ENCODE assay signal across 8 cellular contexts in the genomic region with DNA sequence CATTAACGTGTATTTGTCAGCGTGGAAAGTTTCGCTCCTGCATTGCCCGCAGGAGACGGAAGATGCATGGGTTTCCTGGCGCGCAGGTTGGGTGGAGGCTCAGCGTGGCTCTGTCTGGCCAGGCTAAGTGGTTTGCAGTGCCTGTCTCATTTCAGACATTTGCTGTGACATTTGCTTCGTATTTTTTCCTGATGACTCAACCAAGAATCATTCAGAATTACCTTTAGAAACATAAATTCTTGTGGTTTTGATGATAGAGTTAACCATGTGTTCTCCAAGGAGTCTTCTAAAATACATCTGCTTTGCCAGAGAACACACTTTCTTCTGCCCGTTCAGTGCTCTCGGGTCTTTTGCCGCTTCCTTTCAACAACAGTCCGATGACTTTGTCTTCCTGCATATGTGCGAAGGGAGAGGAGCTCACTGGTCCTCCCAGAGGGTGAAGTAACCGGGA.
A peak's percentile ranks its signal among the peaks of the same experiment; 100 is the strongest.
DNase-seq lines count a peak whose midpoint lies in the region; ATAC-seq, FAIRE-seq and TF ChIP-seq lines count a peak whose summit lies in the region.

No MANE protein-coding gene starts in this region.

- in situ Hi-C loops in HAP-1 (cut with MboI; ENCODE audit: low sequenced_read_pairs) (no loop called here), HepG2 (cut with HindIII; ENCODE audit: extremely low pct_ligation_motif_present, low pct_unique_long_range_greater_than_20kb) (no loop called here)

- no peak for TF ChIP-seq RAD21 in HepG2 (CRISPR knock-in tag; IDR thresholded peaks at IDR 0.05)

- no peaks in the 10 kb centered on the region for H3K27me3 ChIP-seq in effector memory CD4-positive, alpha-beta T cell (replicated peaks; ENCODE audit: control insufficient read depth, insufficient read depth, low read length, poor library complexity, severe bottlenecking)
- H3K27me3 ChIP-seq in HAP-1 (ENCODE audit: low read depth): no peaks in the 10 kb centered on the region
- no peaks in the 10 kb centered on the region for H3K27me3 ChIP-seq in HepG2 (ENCODE audit: control insufficient read depth in 1 of 2, insufficient read depth in 2 of 2, low read length in 2 of 2)

- no TSS peak for BruUV-seq in HepG2 (replicated peaks; lab: Mats Ljungman, UMichigan)

- peak overlapping the region; percentile 76 for H3K4me3 Mint-ChIP-seq in activated CD4-positive, alpha-beta T cell treated with anti-CD3 and anti-CD28 coated beads, Interleukin-2, amount 10 ng/mL, durations not matched to agents 24 days and 14 days

- peak overlapping the region; percentile 19 for H3K4me3 ChIP-seq in effector memory CD4-positive, alpha-beta T cell (ENCODE audit: insufficient read depth, low read depth, low read length, poor library complexity, severe bottlenecking)
- H3K4me3 ChIP-seq in HAP-1 (no peak overlapping the region), HepG2 (replicated peaks in 1 of 3; ENCODE audit: insufficient read depth in 1 of 3, low read depth in 2 of 3, low read length in 3 of 3) (no peak overlapping the region)

- H3K36me3 ChIP-seq in effector memory CD4-positive, alpha-beta T cell (ENCODE audit: control insufficient read depth, insufficient read depth, low read length): no peaks in the 10 kb centered on the region
- peaks cover 3% of the 10 kb centered on the region for H3K36me3 ChIP-seq in HAP-1 (replicated peaks)
- H3K36me3 ChIP-seq in HepG2 (replicated peaks in 1 of 2; ENCODE audit: control insufficient read depth in 1 of 2, insufficient read depth in 2 of 2, low read length in 2 of 2): peaks cover 11 to 54% of the 10 kb centered on the region in 2 experiments; a peak in 4 of 5 replicates

- POLR2A ChIA-PET in HepG2 (lab: Yijun Ruan, JAX): no interaction called here

- DNase-seq in KG1 (lab: John Stamatoyannopoulos, UW): peak; percentile 55
- DNase-seq in activated CD4-positive, alpha-beta T cell treated with anti-CD3 and anti-CD28 coated beads, Interleukin-2, amount 10 ng/mL, durations not matched to agents 24 days and 14 days: peak; percentile 91
- peak; percentile 36 to 66 (median 41) for DNase-seq in effector memory CD4-positive, alpha-beta T cell
- DNase-seq in stimulated activated CD4-positive, alpha-beta T cell treated with anti-CD3 and anti-CD28 coated beads, TNF-alpha, amount 100 ng/mL, for 4 hours (ENCODE audit: low read depth in 3 of 3): peak in 2 of 3 experiments; percentile 59 to 75
- DNase-seq in HAP-1 (ENCODE audit: low spot score in 2 of 2): no peak
- no peak for DNase-seq in epidermal melanocyte (ENCODE audit: insufficient read length, low spot score)
- no peak for DNase-seq in superior temporal gyrus (ENCODE audit: extremely low spot score)
- DNase-seq in HepG2 (ENCODE audit: low spot score): no peak

- H3K4me2 ChIP-seq in HepG2 (ENCODE audit: low read depth, low read length): no peak overlapping the region

- no peak for FAIRE-seq in HepG2 (lab: Jason Lieb, UNC)

- CTCF ChIA-PET in HepG2 (lab: Yijun Ruan, JAX; ENCODE audit: low intra/inter-chr PET ratio, low total read pairs): no interaction called here

- peak overlapping the region; percentile 99 for H3K27ac Mint-ChIP-seq in activated CD4-positive, alpha-beta T cell treated with anti-CD3 and anti-CD28 coated beads, Interleukin-2, amount 10 ng/mL, durations not matched to agents 24 days and 14 days

- H4K20me1 ChIP-seq in HepG2 (ENCODE audit: insufficient read depth, low read length): no peaks in the 10 kb centered on the region

- no peaks in the 10 kb centered on the region for H3K9me3 ChIP-seq in effector memory CD4-positive, alpha-beta T cell (ENCODE audit: control insufficient read depth, low read length)
- H3K9me3 ChIP-seq in HAP-1 (no peaks in the 10 kb centered on the region), HepG2 (ENCODE audit: low read length) (no peaks in the 10 kb centered on the region)

- H3K4me1 ChIP-seq in effector memory CD4-positive, alpha-beta T cell (ENCODE audit: control insufficient read depth, insufficient read depth, low read length, poor library complexity, severe bottlenecking): peaks cover 56% of the 10 kb centered on the region
- H3K4me1 ChIP-seq in HAP-1: no peaks in the 10 kb centered on the region
- peaks cover 9% of the 10 kb centered on the region for H3K4me1 ChIP-seq in HepG2 (ENCODE audit: insufficient read depth, low read length)

- H3K9ac ChIP-seq in HepG2 (ENCODE audit: insufficient read depth, low read depth, low read length): no peak overlapping the region

- H3K27ac ChIP-seq in effector memory CD4-positive, alpha-beta T cell (ENCODE audit: insufficient read depth, low read length, poor library complexity, severe bottlenecking): peak overlapping the region; percentile 65
- H3K27ac ChIP-seq in HepG2 (ENCODE audit: extremely low read length, insufficient read depth, low read length): no peak overlapping the region

- H3K9me3 Mint-ChIP-seq in activated CD4-positive, alpha-beta T cell treated with anti-CD3 and anti-CD28 coated beads, Interleukin-2, amount 10 ng/mL, durations not matched to agents 24 days and 14 days: no peaks in the 10 kb centered on the region

- no peak for TF ChIP-seq CTCF in HepG2 (CRISPR knock-in tag; IDR thresholded peaks at IDR 0.05)

- no peaks in the 10 kb centered on the region for H3K79me2 ChIP-seq in HepG2 (ENCODE audit: insufficient read depth, low read length)

- H3K27me3 Mint-ChIP-seq in activated CD4-positive, alpha-beta T cell treated with anti-CD3 and anti-CD28 coated beads, Interleukin-2, amount 10 ng/mL, durations not matched to agents 24 days and 14 days: no peaks in the 10 kb centered on the region

- 93% methylated on average over 15 of the region's 15 CpGs for WGBS in HepG2 (ENCODE audit: low lambda C conversion rate)

- TF ChIP-seq EP300 in HepG2 (IDR thresholded peaks at IDR 0.05; ENCODE audit: low read depth in 2 of 2, low read length in 2 of 2) (no peak), HepG2 (CRISPR knock-in tag; IDR thresholded peaks at IDR 0.05; ENCODE audit: borderline replicate concordance) (no peak)

- intact Hi-C loops in activated CD4-positive, alpha-beta T cell treated with anti-CD3 and anti-CD28 coated beads, Interleukin-2, amount 10 ng/mL, durations not matched to agents 24 days and 14 days (cut with micrococcal nuclease): loop anchor here (1.0 kb wide), 6 partner anchors 30 to 156 kb away; no protein-coding TSS in a partner anchor
- intact Hi-C loops in HepG2 (cut with micrococcal nuclease; ENCODE audit: unreplicated experiment): no loop called here

- no peak for ATAC-seq in HepG2

- peaks cover 77% of the 10 kb centered on the region for H3K4me1 Mint-ChIP-seq in activated CD4-positive, alpha-beta T cell treated with anti-CD3 and anti-CD28 coated beads, Interleukin-2, amount 10 ng/mL, durations not matched to agents 24 days and 14 days

- H2AFZ ChIP-seq in HepG2 (ENCODE audit: low read length): no peak overlapping the region

- peaks cover 34% of the 10 kb centered on the region for H3K36me3 Mint-ChIP-seq in activated CD4-positive, alpha-beta T cell treated with anti-CD3 and anti-CD28 coated beads, Interleukin-2, amount 10 ng/mL, durations not matched to agents 24 days and 14 days (ENCODE audit: low read depth)

- no peak for TF ChIP-seq POLR2A in HepG2 (IDR thresholded peaks at IDR 0.05; ENCODE audit: insufficient read depth in 1 of 2, low read depth in 2 of 2, low read length in 2 of 2)

TF ChIP-seq in HepG2, 621 proteins besides CTCF, POLR2A, EP300 and RAD21:
- TF ChIP-seq ZFP36 (IDR thresholded peaks at IDR 0.05; ENCODE audit: borderline replicate concordance, low read depth, low read length, partially characterized antibody): no peak
- no peak for TF ChIP-seq NCOA1 (CRISPR knock-in tag; IDR thresholded peaks at IDR 0.05)
- TF ChIP-seq ZNF713 (CRISPR knock-in tag; IDR thresholded peaks at IDR 0.05): no peak
- TF ChIP-seq USF2 (IDR thresholded peaks at IDR 0.05; ENCODE audit: low read depth, low read length): no peak
- TF ChIP-seq USF2 (CRISPR knock-in tag; IDR thresholded peaks at IDR 0.05; ENCODE audit: borderline replicate concordance): no peak

Comparison
In these comparisons a context has a peak if more than half of its experiments do, and no peak if none do; other contexts are left out.
1. DNase-seq: peak in KG1 (single experiment), activated CD4-positive, alpha-beta T cell treated with anti-CD3 and anti-CD28 coated beads, Interleukin-2, amount 10 ng/mL, durations not matched to agents 24 days and 14 days (single experiment), effector memory CD4-positive, alpha-beta T cell (3 of 3) and stimulated activated CD4-positive, alpha-beta T cell treated with anti-CD3 and anti-CD28 coated beads, TNF-alpha, amount 100 ng/mL, for 4 hours (2 of 3); none in HAP-1 (0 of 2), epidermal melanocyte (single experiment), superior temporal gyrus (single experiment) and HepG2 (single experiment).